Comparison of ENCODE assay signal across 15 cellular contexts in the genomic region with DNA sequence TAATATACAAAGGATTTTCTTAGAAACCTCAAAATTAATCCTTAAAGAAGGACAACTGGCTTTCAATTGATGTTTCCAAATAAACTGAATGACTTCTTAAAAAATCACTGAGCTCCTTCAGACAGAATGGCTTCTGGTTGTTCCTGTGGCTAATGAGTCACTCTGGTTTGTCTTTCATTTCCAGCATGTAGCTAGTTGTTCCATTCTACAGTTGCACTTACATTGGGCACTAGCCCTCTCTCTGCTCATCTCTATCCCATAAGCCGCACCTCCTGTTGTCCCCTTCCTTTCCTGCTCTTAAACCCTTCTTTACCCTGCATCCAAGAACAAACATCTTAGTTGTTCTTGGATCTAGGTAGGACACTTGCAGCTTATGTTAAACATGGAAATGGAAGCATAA.
DNase-seq lines count a peak whose midpoint lies in the region; ATAC-seq, FAIRE-seq and TF ChIP-seq lines count a peak whose summit lies in the region.
"Had no signal": no experiment of that assay in that cellular context is flagged by ENCODE, and none has a peak within 500 bp of the region (broad histone marks: within the 10 kb centered on the region; RNA-seq: fewer than 3 reads in every experiment).

No MANE protein-coding gene starts in this region.

- H3K4me3 ChIP-seq in DND-41 (ENCODE audit: low read depth in 1 of 2, low read length in 2 of 2) (no peak overlapping the region), NB4 (ENCODE audit: low read depth, low read length) (no peak overlapping the region), bronchial epithelial cell (ENCODE audit: low read depth, low read length) (no peak overlapping the region), mesodermal cell (ENCODE audit: extremely low read depth, insufficient read depth, low read length, poor library complexity, severe bottlenecking) (no peak overlapping the region), adrenal gland (no peak overlapping the region), Peyer's patch (no peak overlapping the region)
- H3K4me3 ChIP-seq: GM12878 had no signal

- no peak overlapping the region for H2AFZ ChIP-seq in DND-41 (ENCODE audit: low read depth, low read length)

- no peak overlapping the region for H3K4me2 ChIP-seq in DND-41 (ENCODE audit: insufficient read depth, low read length)

- no peak overlapping the region for H3K27ac Mint-ChIP-seq in activated naive CD8-positive, alpha-beta T cell treated with anti-CD3 and anti-CD28 coated beads, Interleukin-2, amount 50 U/mL, for 24 hours
- H3K27ac Mint-ChIP-seq: activated CD8-positive, alpha-beta T cell treated with anti-CD3 and anti-CD28 coated beads, Interleukin-2, amount 10 ng/mL, durations not matched to agents 7 days and 5 days; progenitor cell of endocrine pancreas; T-helper 17 cell had no signal

- intact Hi-C loops in adrenal gland (cut with DNase I) = no loop called here

- H3K27ac ChIP-seq in DND-41 (ENCODE audit: low read length) (no peak overlapping the region), mesodermal cell (ENCODE audit: low read depth, low read length, severe bottlenecking) (peak overlapping the region; percentile 50), adrenal gland (no peak overlapping the region), Peyer's patch (no peak overlapping the region)

- no peak overlapping the region for H3K4me3 Mint-ChIP-seq in activated naive CD8-positive, alpha-beta T cell treated with anti-CD3 and anti-CD28 coated beads, Interleukin-2, amount 50 U/mL, for 24 hours
- H3K4me3 Mint-ChIP-seq: activated CD8-positive, alpha-beta T cell treated with anti-CD3 and anti-CD28 coated beads, Interleukin-2, amount 10 ng/mL, durations not matched to agents 7 days and 5 days; T-helper 17 cell had no signal

- no peaks in the 10 kb centered on the region for H3K79me2 ChIP-seq in DND-41 (ENCODE audit: insufficient read depth, low read length)

- H3K4me1 Mint-ChIP-seq in activated naive CD8-positive, alpha-beta T cell treated with anti-CD3 and anti-CD28 coated beads, Interleukin-2, amount 50 U/mL, for 24 hours = no peaks in the 10 kb centered on the region
- H3K4me1 Mint-ChIP-seq: T-helper 17 cell had no signal

- DNase-seq in DND-41 (no peak), NB4 (ENCODE audit: low read depth) (peak; percentile 60), bronchial epithelial cell (ENCODE audit: low read depth) (peak; percentile 45), adrenal gland (no peak), Peyer's patch (no peak), NCI-H2081 (lab: John Stamatoyannopoulos, UW) (no peak)
- DNase-seq in activated naive CD8-positive, alpha-beta T cell treated with anti-CD3 and anti-CD28 coated beads, Interleukin-2, amount 50 U/mL, for 24 hours = no peak
- DNase-seq: activated CD8-positive, alpha-beta T cell treated with anti-CD3 and anti-CD28 coated beads, Interleukin-2, amount 10 ng/mL, durations not matched to agents 7 days and 5 days; NK-92 treated with Interleukin-12 subunit alpha and Interleukin-12 subunit beta, amount 100 ng/mL, for 24 hours; T-helper 17 cell; trophoblast cell had no signal

- H4K20me1 ChIP-seq in DND-41 (ENCODE audit: insufficient read depth, low read length) = no peaks in the 10 kb centered on the region

- no peaks in the 10 kb centered on the region for H3K27me3 Mint-ChIP-seq in activated naive CD8-positive, alpha-beta T cell treated with anti-CD3 and anti-CD28 coated beads, Interleukin-2, amount 50 U/mL, for 24 hours
- H3K27me3 Mint-ChIP-seq: T-helper 17 cell had no signal

- no peak overlapping the region for H3K9ac ChIP-seq in DND-41 (ENCODE audit: low read depth, low read length)

- H3K9me3 ChIP-seq in DND-41 (ENCODE audit: insufficient read depth, low read length, severe bottlenecking) = no peaks in the 10 kb centered on the region
- no peaks in the 10 kb centered on the region for H3K9me3 ChIP-seq in mesodermal cell (ENCODE audit: control insufficient read depth, low read length)
- H3K9me3 ChIP-seq in adrenal gland (replicated peaks in 1 of 3) = no peaks in the 10 kb centered on the region
- no peaks in the 10 kb centered on the region for H3K9me3 ChIP-seq in Peyer's patch

- ATAC-seq in DND-41 (ENCODE audit: insufficient read depth, low read depth) = peak; percentile 78
- no peak for ATAC-seq in activated naive CD8-positive, alpha-beta T cell treated with anti-CD3 and anti-CD28 coated beads, Interleukin-2, amount 50 U/mL, for 24 hours
- ATAC-seq: activated CD8-positive, alpha-beta T cell treated with anti-CD3 and anti-CD28 coated beads, Interleukin-2, amount 10 ng/mL, durations not matched to agents 7 days and 5 days; esophagus mucosa; GM12878; T-helper 17 cell had no signal

- H3K36me3 ChIP-seq in DND-41 (ENCODE audit: insufficient read depth, low read length) (no peaks in the 10 kb centered on the region), bronchial epithelial cell (ENCODE audit: control insufficient read depth, insufficient read depth, low read length) (no peaks in the 10 kb centered on the region), mesodermal cell (ENCODE audit: control insufficient read depth, insufficient read depth, low read length) (no peaks in the 10 kb centered on the region), adrenal gland (replicated peaks in 1 of 2) (no peaks in the 10 kb centered on the region), Peyer's patch (no peaks in the 10 kb centered on the region)

- H3K27me3 ChIP-seq in DND-41 (ENCODE audit: insufficient read depth, low read length, poor library complexity) (no peaks in the 10 kb centered on the region), bronchial epithelial cell (ENCODE audit: control insufficient read depth, insufficient read depth, low read length) (no peaks in the 10 kb centered on the region), adrenal gland (no peaks in the 10 kb centered on the region), Peyer's patch (no peaks in the 10 kb centered on the region)

- no peaks in the 10 kb centered on the region for H3K36me3 Mint-ChIP-seq in activated naive CD8-positive, alpha-beta T cell treated with anti-CD3 and anti-CD28 coated beads, Interleukin-2, amount 50 U/mL, for 24 hours (ENCODE audit: low read depth)

- no peaks in the 10 kb centered on the region for H3K9me3 Mint-ChIP-seq in activated naive CD8-positive, alpha-beta T cell treated with anti-CD3 and anti-CD28 coated beads, Interleukin-2, amount 50 U/mL, for 24 hours

- 100% methylated on average over 1 of the region's 1 CpG; no CpG with 5 or more reads in 1 of the 2 experiments for WGBS in mesodermal cell (ENCODE audit: insufficient coverage in 2 of 2), 2 experiments
- 97 to 100% (median 99%) methylated on average over 1 of the region's 1 CpG for WGBS in adrenal gland, 4 donors

- TF ChIP-seq POLR2A in NB4 (IDR thresholded peaks at IDR 0.05; ENCODE audit: extremely low read depth, insufficient read length) (no peak), adrenal gland (IDR thresholded peaks at IDR 0.05) (no peak), Peyer's patch (IDR thresholded peaks at IDR 0.05) (no peak)

- TF ChIP-seq CTCF in DND-41 (IDR thresholded peaks at IDR 0.05; ENCODE audit: borderline replicate concordance, extremely low read depth, low read length, poor library complexity, severe bottlenecking) (no peak), NB4 (IDR thresholded peaks at IDR 0.05; ENCODE audit: low read depth, low read length) (no peak), bronchial epithelial cell (IDR thresholded peaks at IDR 0.05; ENCODE audit: insufficient read depth, low read length, severe bottlenecking) (no peak), adrenal gland (IDR thresholded peaks at IDR 0.05) (no peak), Peyer's patch (IDR thresholded peaks at IDR 0.05) (no peak)

- H3K4me1 ChIP-seq in DND-41 (ENCODE audit: insufficient read depth, low read length) (no peaks in the 10 kb centered on the region), mesodermal cell (ENCODE audit: control insufficient read depth, insufficient read depth, low read length, poor library complexity, severe bottlenecking) (peaks cover 12% of the 10 kb centered on the region), adrenal gland (replicated peaks in 1 of 2) (no peaks in the 10 kb centered on the region), Peyer's patch (no peaks in the 10 kb centered on the region)

- no peak for FAIRE-seq in bronchial epithelial cell (lab: Jason Lieb, UNC)
- FAIRE-seq: GM12878 had no signal

Comparison
In these comparisons a context has a peak if more than half of its experiments do, and no peak if none do; other contexts are left out.
1. DNase-seq: peak in NB4 (single experiment) and bronchial epithelial cell (single experiment); none in DND-41 (single experiment), adrenal gland (0 of 7), Peyer's patch (0 of 3), NCI-H2081 (0 of 2) and activated naive CD8-positive, alpha-beta T cell treated with anti-CD3 and anti-CD28 coated beads, Interleukin-2, amount 50 U/mL, for 24 hours (single experiment).